ENCODE assay signal across 25 cellular contexts in the genomic region with DNA sequence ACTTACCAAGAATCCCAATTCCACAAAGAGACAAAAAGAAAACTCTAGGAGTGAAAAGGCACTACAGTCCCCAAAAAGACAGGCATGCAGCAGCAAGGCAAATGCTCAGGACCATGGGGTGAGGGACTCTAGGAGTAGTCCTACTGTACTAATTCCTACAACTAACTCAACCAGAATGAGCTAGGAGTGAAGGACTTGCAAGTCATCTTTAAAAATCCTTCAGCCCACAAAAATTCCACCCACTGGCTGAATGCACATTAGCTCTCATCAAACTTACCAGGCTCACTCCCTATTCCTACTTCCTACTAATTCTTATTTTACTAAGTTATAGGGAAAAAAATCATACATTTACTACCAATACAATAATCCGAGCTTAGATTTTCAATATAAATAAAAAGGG.
"Had no signal": no experiment of that assay in that cellular context is flagged by ENCODE, and none has a peak within 500 bp of the region (broad histone marks: within the 10 kb centered on the region; RNA-seq: fewer than 3 reads in every experiment).

No MANE protein-coding gene starts in this region.

- DNase-seq: dermis blood vessel endothelial cell; effector memory CD4-positive, alpha-beta T cell; foreskin melanocyte; hypothalamus; kidney; mesenchymal stem cell; mucosa of descending colon; naive thymus-derived CD4-positive, alpha-beta T cell; occipital lobe; pancreas; right lobe of liver; stimulated activated CD4-positive, alpha-beta T cell treated with anti-CD3 and anti-CD28 coated beads, Interleukin-2, amount 100 ng/mL, for 24 hours; stimulated activated CD4-positive, alpha-beta T cell treated with anti-CD3 and anti-CD28 coated beads, Interleukin-4, amount 100 ng/mL, for 24 hours; stimulated activated naive CD8-positive, alpha-beta T cell treated with anti-CD3 and anti-CD28 coated beads, Interleukin-15, Interleukin-2, amounts not matched to agents 100 U/mL and 50 U/mL, for 24 hours; substantia nigra; testis; tibial artery had no signal

- ATAC-seq: left lobe of liver; mucosa of descending colon; naive thymus-derived CD4-positive, alpha-beta T cell; pancreas; right lobe of liver; stimulated activated memory B cell treated with anti-CD40 and anti-IgM and Interleukin-4, amounts not matched to agents 10 μg/mL and 1 μg/mL and 100 μg/mL, for 72 hours; stimulated activated naive CD8-positive, alpha-beta T cell treated with anti-CD3 and anti-CD28 coated beads, Interleukin-15, Interleukin-2, amounts not matched to agents 100 U/mL and 50 U/mL, for 24 hours had no signal

- H3K4me1 ChIP-seq: esophagus muscularis mucosa, pancreas, testis, tibial artery had no signal

- H3K4me3 ChIP-seq: coronary artery, esophagus muscularis mucosa, lung, mucosa of descending colon, pancreas, right lobe of liver, testis, tibial artery had no signal

- H3K27me3 ChIP-seq: esophagus muscularis mucosa, pancreas, right lobe of liver, testis, tibial artery had no signal

- H3K4me3 Mint-ChIP-seq: mesothelial cell of epicardium; naive thymus-derived CD4-positive, alpha-beta T cell; nephron; stimulated activated memory B cell treated with anti-CD40 and anti-IgM and Interleukin-4, amounts not matched to agents 10 μg/mL and 1 μg/mL and 100 μg/mL, for 72 hours; type B pancreatic cell had no signal

- H3K9me3 Mint-ChIP-seq: mesothelial cell of epicardium; naive thymus-derived CD4-positive, alpha-beta T cell; nephron; stimulated activated memory B cell treated with anti-CD40 and anti-IgM and Interleukin-4, amounts not matched to agents 10 μg/mL and 1 μg/mL and 100 μg/mL, for 72 hours; type B pancreatic cell had no signal

- H3K4me1 Mint-ChIP-seq: mesothelial cell of epicardium; naive thymus-derived CD4-positive, alpha-beta T cell; nephron; stimulated activated memory B cell treated with anti-CD40 and anti-IgM and Interleukin-4, amounts not matched to agents 10 μg/mL and 1 μg/mL and 100 μg/mL, for 72 hours had no signal

- H3K9me3 ChIP-seq: esophagus muscularis mucosa, mucosa of descending colon, pancreas, right lobe of liver, testis, tibial artery had no signal

- H3K27me3 Mint-ChIP-seq: naive thymus-derived CD4-positive, alpha-beta T cell; stimulated activated memory B cell treated with anti-CD40 and anti-IgM and Interleukin-4, amounts not matched to agents 10 μg/mL and 1 μg/mL and 100 μg/mL, for 72 hours; type B pancreatic cell had no signal

- H3K27ac ChIP-seq: coronary artery, esophagus muscularis mucosa, pancreas, right lobe of liver, testis, tibial artery had no signal

- H3K27ac Mint-ChIP-seq: mesothelial cell of epicardium; naive thymus-derived CD4-positive, alpha-beta T cell; stimulated activated memory B cell treated with anti-CD40 and anti-IgM and Interleukin-4, amounts not matched to agents 10 μg/mL and 1 μg/mL and 100 μg/mL, for 72 hours; type B pancreatic cell had no signal
